ENCODE assay signal across 1 cellular context in genomic region chr2:8414946-8415869, GRCh38.
TF ChIP-seq lines count a peak whose summit lies in the region.

No MANE protein-coding gene starts in this region.

TF ChIP-seq in GM12878, 131 proteins besides CTCF, POLR2A, EP300 and RAD21 (continues in another document):
- TF ChIP-seq MEF2B (IDR thresholded peaks at IDR 0.05; ENCODE audit: partially characterized antibody, poor library complexity, severe bottlenecking) (peak; percentile 60), ZNF274 (IDR thresholded peaks at IDR 0.05; ENCODE audit: insufficient read depth, insufficient read length) (no peak), STAT3 (IDR thresholded peaks at IDR 0.05; ENCODE audit: low read depth, low read length) (no peak), SREBF2 (IDR thresholded peaks at IDR 0.05; ENCODE audit: low read length) (no peak), DPF2 (IDR thresholded peaks at IDR 0.05) (peak; percentile 26; the same call in 1 of the 2 replicates), IKZF1 (conservative IDR thresholded peaks at IDR 0.05) (peak; percentile 43; the same call in 1 of the 2 replicates), SMAD5 (IDR thresholded peaks at IDR 0.05; ENCODE audit: low read depth) (no peak), ZBTB4 (CRISPR knock-in tag; IDR thresholded peaks at IDR 0.05) (no peak), ZNF687 (IDR thresholded peaks at IDR 0.05) (peak; percentile 73), SMAD1 (IDR thresholded peaks at IDR 0.05; ENCODE audit: low read depth, partially characterized antibody) (peak; percentile 42), ASH2L (IDR thresholded peaks at IDR 0.05; ENCODE audit: borderline replicate concordance, low read depth) (no peak), USF1 (IDR thresholded peaks at IDR 0.05; ENCODE audit: borderline replicate concordance, extremely low read length, insufficient read depth, low read depth, low read length) (no peak), CBX5 (IDR thresholded peaks at IDR 0.05; ENCODE audit: low read depth) (no peak), MTA2 (IDR thresholded peaks at IDR 0.05; ENCODE audit: low read depth) (peak; percentile 51), KDM1A (IDR thresholded peaks at IDR 0.05; ENCODE audit: borderline replicate concordance) (no peak), SMARCA5 (IDR thresholded peaks at IDR 0.05) (no peak), SRF (IDR thresholded peaks at IDR 0.05; ENCODE audit: low read depth in 2 of 2, low read length in 2 of 2) (no peak), FOS (IDR thresholded peaks at IDR 0.05; ENCODE audit: borderline replicate concordance, extremely low read depth, insufficient read length) (no peak), RCOR1 (conservative IDR thresholded peaks at IDR 0.05; ENCODE audit: low read depth, low read length) (no peak), FOXM1 (IDR thresholded peaks at IDR 0.05; ENCODE audit: low read depth, low read length) (no peak), TCF12 (IDR thresholded peaks at IDR 0.05; ENCODE audit: low read depth, low read length) (no peak), PML (IDR thresholded peaks at IDR 0.05; ENCODE audit: low read length) (no peak), IKZF2 (IDR thresholded peaks at IDR 0.05) (peak; percentile 53 to 61; a peak in 2 of 4 replicates), ZSCAN29 (IDR thresholded peaks at IDR 0.05) (no peak), ETV6 (conservative IDR thresholded peaks at IDR 0.05 in 1 of 2, IDR thresholded peaks at IDR 0.05 in 1 of 2; ENCODE audit: borderline replicate concordance in 1 of 2, low read depth in 1 of 2) (no peak), ZNF592 (IDR thresholded peaks at IDR 0.05) (no peak), SIX5 (IDR thresholded peaks at IDR 0.05; ENCODE audit: low read depth, low read length, severe bottlenecking) (no peak), MLLT1 (IDR thresholded peaks at IDR 0.05) (0 out of 2 replicates have a peak, but pooled peaks have one; percentile 22), STAT1 (conservative IDR thresholded peaks at IDR 0.05) (no peak), SPI1 (IDR thresholded peaks at IDR 0.05; ENCODE audit: borderline replicate concordance, insufficient read depth, low read depth, low read length) (peak; percentile 80; the same call in 1 of the 2 replicates), BCLAF1 (IDR thresholded peaks at IDR 0.05) (no peak), NR2C1 (IDR thresholded peaks at IDR 0.05) (no peak), RFX5 (IDR thresholded peaks at IDR 0.05; ENCODE audit: low read depth, low read length) (no peak), ZZZ3 (IDR thresholded peaks at IDR 0.05; ENCODE audit: control insufficient read depth, insufficient read length, low read depth) (no peak), RUNX3 (IDR thresholded peaks at IDR 0.05; ENCODE audit: low read length) (no peak), IRF5 (IDR thresholded peaks at IDR 0.05; ENCODE audit: borderline replicate concordance) (no peak), POLR2AphosphoS2 (IDR thresholded peaks at IDR 0.05; ENCODE audit: low read depth, low read length) (no peak), KAT2A (conservative IDR thresholded peaks at IDR 0.05; ENCODE audit: control insufficient read depth, low read depth, low read length) (no peak), MXI1 (IDR thresholded peaks at IDR 0.05; ENCODE audit: low read depth, low read length) (no peak), E4F1 (IDR thresholded peaks at IDR 0.05; ENCODE audit: borderline replicate concordance, partially characterized antibody) (no peak), CBX3 (IDR thresholded peaks at IDR 0.05; ENCODE audit: borderline replicate concordance, low read depth) (no peak)
